9 cellular contexts compared by ENCODE assay signal in the genomic region with DNA sequence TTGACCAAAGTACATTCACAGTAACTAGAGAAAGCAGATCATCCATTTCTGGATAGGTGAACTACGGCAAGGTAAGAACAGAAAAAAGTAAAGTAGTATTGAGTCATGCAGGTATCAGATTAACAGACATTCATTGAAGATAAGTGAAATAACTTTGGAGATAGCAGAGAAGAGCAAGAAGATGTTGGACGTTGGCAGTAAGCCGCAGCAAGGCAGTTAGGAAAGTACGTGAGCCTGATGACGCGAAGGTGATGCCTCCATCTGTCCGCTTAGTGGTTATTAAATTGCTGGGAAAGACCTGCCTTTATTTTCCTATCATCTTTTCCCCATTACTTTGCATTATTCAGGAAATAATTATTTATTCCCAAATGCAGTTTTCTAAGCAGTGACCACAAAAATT. TPM values are rescaled to one million over a fixed set of nuclear protein-coding genes. Genes with fewer than 3 reads are reported as not detected.
"Had no signal": no experiment of that assay in that cellular context is flagged by ENCODE, and none has a peak within 500 bp of the region (broad histone marks: within the 10 kb centered on the region; RNA-seq: fewer than 3 reads in every experiment).

No MANE protein-coding gene starts in this region.

- FAIRE-seq: H1, HTR-8/SVneo, K562 had no signal

- H3K4me2 ChIP-seq: GM23338 had no signal

- H3K27ac Mint-ChIP-seq: GM23338, H9 had no signal

- H2AFZ ChIP-seq: GM23338 had no signal

- DNase-seq: H9, HCEC 1CT, IMR-90, KG1 had no signal

- H3K4me3 Mint-ChIP-seq: GM23338, H9 had no signal

- ATAC-seq: GM23338, K562 had no signal

- H3K4me3 ChIP-seq: GM23338, K562 had no signal

- H3K9me3 Mint-ChIP-seq: GM23338, H9 had no signal

RNA-seq across cellular contexts. Expression of a gene that starts 24.9 kb away (rescaled TPM):
- total RNA-seq: HT-29 had no signal
